9 cellular contexts compared by ENCODE assay signal in the genomic region with DNA sequence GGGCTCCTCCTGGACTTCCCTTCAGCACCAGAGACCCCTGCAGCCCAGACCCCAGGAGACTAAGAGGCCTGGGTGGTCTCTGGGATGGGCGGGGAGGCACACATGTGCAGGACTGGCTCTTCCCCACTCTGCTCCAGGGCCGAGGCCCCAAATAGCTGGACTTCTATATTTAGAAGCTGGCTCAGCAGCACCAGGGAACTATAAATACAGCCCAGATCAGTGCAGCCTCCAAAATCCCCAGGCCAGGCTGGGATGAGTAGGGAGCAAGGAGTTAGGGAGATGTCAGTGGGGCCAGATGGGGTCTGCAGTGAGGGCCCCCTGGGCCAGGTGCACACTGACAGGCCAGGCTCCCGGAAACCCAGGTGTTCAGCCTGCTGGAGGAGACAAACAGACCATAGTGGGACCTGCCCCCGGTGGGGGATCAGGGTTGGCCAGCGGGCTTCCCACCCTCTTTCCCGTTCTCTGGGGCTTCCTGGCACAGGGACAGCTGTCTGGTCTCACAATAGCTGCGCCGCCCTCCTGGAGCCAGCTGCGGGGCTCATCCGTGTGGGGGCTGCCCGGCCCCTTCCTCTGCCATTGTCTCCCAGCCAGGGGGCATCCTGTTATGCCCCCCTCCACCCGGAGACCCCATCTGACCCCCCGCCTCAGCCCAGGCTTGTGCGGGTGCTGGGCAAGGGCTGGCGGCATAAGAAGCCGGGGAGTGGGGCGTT. TPM values are rescaled to one million over a fixed set of nuclear protein-coding genes. Genes with fewer than 3 reads are reported as not detected.
DNase-seq lines count a peak whose midpoint lies in the region; ATAC-seq and TF ChIP-seq lines count a peak whose summit lies in the region.
"Had no signal": no experiment of that assay in that cellular context is flagged by ENCODE, and none has a peak within 500 bp of the region (broad histone marks: within the 10 kb centered on the region; RNA-seq: fewer than 3 reads in every experiment).

No MANE protein-coding gene starts in this region.

- peaks cover 0 to under 1% of the 10 kb centered on the region in 2 donors for H3K36me3 Mint-ChIP-seq in activated naive CD4-positive, alpha-beta T cell treated with anti-CD3 and anti-CD28 coated beads, Interleukin-2, amount 50 U/mL, for 72 hours

- H3K27me3 Mint-ChIP-seq in stimulated activated naive CD8-positive, alpha-beta T cell treated with anti-CD3 and anti-CD28 coated beads, Interleukin-15, amount 100 ng/mL, for 72 hours = no peaks in the 10 kb centered on the region

- no peaks in the 10 kb centered on the region for H3K9me3 Mint-ChIP-seq in activated naive CD4-positive, alpha-beta T cell treated with anti-CD3 and anti-CD28 coated beads, Interleukin-2, amount 50 U/mL, for 72 hours
- H3K9me3 Mint-ChIP-seq in stimulated activated naive CD8-positive, alpha-beta T cell treated with anti-CD3 and anti-CD28 coated beads, Interleukin-15, amount 100 ng/mL, for 72 hours = no peaks in the 10 kb centered on the region

- H3K4me1 ChIP-seq in prostate gland (replicated peaks) = peaks cover 6% of the 10 kb centered on the region

- H3K27ac ChIP-seq in prostate gland = no peak overlapping the region

- peaks cover 83% of the 10 kb centered on the region for H3K4me1 Mint-ChIP-seq in stimulated activated naive CD8-positive, alpha-beta T cell treated with anti-CD3 and anti-CD28 coated beads, Interleukin-15, amount 100 ng/mL, for 72 hours

- no peaks in the 10 kb centered on the region for H3K36me3 ChIP-seq in prostate gland

- 50% methylated on average over 17 of the region's 17 CpGs for WGBS in prostate gland

- H3K27me3 ChIP-seq in prostate gland (replicated peaks; ENCODE audit: insufficient read depth) = no peaks in the 10 kb centered on the region

- DNase-seq in NCI-H146 (lab: John Stamatoyannopoulos, UW) (peak; percentile 16), NCI-H146 treated with DMSO at 0.1 percent for 48 hours (lab: John Stamatoyannopoulos, UW; ENCODE audit: unreplicated experiment) (no peak), iPS-NIHi11 (ENCODE audit: low spot score) (peak; percentile 9), hypothalamus (lab: John Stamatoyannopoulos, UW) (no peak), prostate gland (ENCODE audit: low spot score) (no peak)
- no peak for DNase-seq in activated naive CD4-positive, alpha-beta T cell treated with anti-CD3 and anti-CD28 coated beads, Interleukin-2, amount 50 U/mL, for 72 hours (ENCODE audit: low spot score in 2 of 2)
- DNase-seq in stimulated activated naive CD8-positive, alpha-beta T cell treated with anti-CD3 and anti-CD28 coated beads, Interleukin-15, amount 100 ng/mL, for 72 hours = peak in 1 of 2 donors; percentile 34
- DNase-seq: NCI-H2171 had no signal

- no peak for TF ChIP-seq POLR2A in prostate gland (IDR thresholded peaks at IDR 0.05)

- peak overlapping the region; percentile 97 for H3K27ac Mint-ChIP-seq in activated naive CD4-positive, alpha-beta T cell treated with anti-CD3 and anti-CD28 coated beads, Interleukin-2, amount 50 U/mL, for 72 hours
- peak overlapping the region; percentile 95 to 97 for H3K27ac Mint-ChIP-seq in stimulated activated naive CD8-positive, alpha-beta T cell treated with anti-CD3 and anti-CD28 coated beads, Interleukin-15, amount 100 ng/mL, for 72 hours

- intact Hi-C loops in prostate gland (cut with DNase I) = no loop called here

- ATAC-seq in activated naive CD4-positive, alpha-beta T cell treated with anti-CD3 and anti-CD28 coated beads, Interleukin-2, amount 50 U/mL, for 72 hours = peak; percentile 5 to 25
- peak; percentile 45 for ATAC-seq in stimulated activated naive CD8-positive, alpha-beta T cell treated with anti-CD3 and anti-CD28 coated beads, Interleukin-15, amount 100 ng/mL, for 72 hours
- ATAC-seq in HG03460 (IDR thresholded peaks at IDR 0.05; ENCODE audit: unreplicated experiment) = no peak

- no peak for TF ChIP-seq CTCF in prostate gland (IDR thresholded peaks at IDR 0.05)

- no peak overlapping the region for H3K4me3 ChIP-seq in prostate gland

- H3K4me3 Mint-ChIP-seq in stimulated activated naive CD8-positive, alpha-beta T cell treated with anti-CD3 and anti-CD28 coated beads, Interleukin-15, amount 100 ng/mL, for 72 hours = peak overlapping the region; percentile 69 to 89

- no peaks in the 10 kb centered on the region for H3K9me3 ChIP-seq in prostate gland

RNA-seq across cellular contexts. Expression of gene ADGRE5, which starts 5.5 kb away (rescaled TPM):
- total RNA-seq in activated naive CD4-positive, alpha-beta T cell treated with anti-CD3 and anti-CD28 coated beads, Interleukin-2, amount 50 U/mL, for 72 hours = 100 to 1,000 TPM; 222 to 256 TPM
- total RNA-seq in prostate gland = 10 to 100 TPM; 16.3 to 42.2 TPM

RNA-seq across cellular contexts. Expression of gene DDX39A, which starts 43.4 kb away (rescaled TPM):
- total RNA-seq in activated naive CD4-positive, alpha-beta T cell treated with anti-CD3 and anti-CD28 coated beads, Interleukin-2, amount 50 U/mL, for 72 hours = 100 to 1,000 TPM; 208 to 217 TPM
- total RNA-seq in prostate gland = 100 to 1,000 TPM in 1 of 2 donors, 10 to 100 TPM in 1; 64.9 to 121 TPM

RNA-seq across cellular contexts. Expression of gene PKN1, which starts 57.4 kb away (rescaled TPM):
- total RNA-seq in activated naive CD4-positive, alpha-beta T cell treated with anti-CD3 and anti-CD28 coated beads, Interleukin-2, amount 50 U/mL, for 72 hours = 100 to 1,000 TPM; 105 to 192 TPM
- 100 to 1,000 TPM in 1 of 2 donors, 10 to 100 TPM in 1; 54.3 to 255 TPM for total RNA-seq in prostate gland

Comparison
In these comparisons a context has a peak if more than half of its experiments do, and no peak if none do; other contexts are left out.
1. DNase-seq: peak in NCI-H146 (single experiment) and iPS-NIHi11 (single experiment); none in NCI-H146 treated with DMSO at 0.1 percent for 48 hours (single experiment), activated naive CD4-positive, alpha-beta T cell treated with anti-CD3 and anti-CD28 coated beads, Interleukin-2, amount 50 U/mL, for 72 hours (0 of 2), hypothalamus (0 of 51) and prostate gland (single experiment).
2. RNA of gene ADGRE5, which starts 5.5 kb away (total RNA-seq): 222 to 256 TPM in activated naive CD4-positive, alpha-beta T cell treated with anti-CD3 and anti-CD28 coated beads, Interleukin-2, amount 50 U/mL, for 72 hours; 16.3 to 42.2 TPM in prostate gland; every median in the first group is over 4 times any median in the second.